8 cellular contexts compared by ENCODE assay signal in genomic region chr3:10026084-10026890, GRCh38. TPM values are rescaled to one million over a fixed set of nuclear protein-coding genes. Genes with fewer than 3 reads are reported as not detected.
DNase-seq lines count a peak whose midpoint lies in the region; ATAC-seq and TF ChIP-seq lines count a peak whose summit lies in the region.

TSS of gene FANCD2 (plus strand) at chr3:10026437. CDS start at chr3:10028658, 2,221 bp downstream.

- peaks cover 10% of the 10 kb centered on the region for H3K36me3 ChIP-seq in OCI-LY3 (replicated peaks; ENCODE audit: low read depth, low read length)

- peak within 1 kb of the TSS; percentile 84 for H3K4me3 ChIP-seq in OCI-LY3 (ENCODE audit: low read length)
- peak within 1 kb of the TSS; percentile 59 for H3K4me3 ChIP-seq in mononuclear cell (ENCODE audit: low read length)

- H3K4me1 ChIP-seq in OCI-LY3 (ENCODE audit: low read length), result peaks cover 9% of the 10 kb centered on the region
- peaks cover 37% of the 10 kb centered on the region for H3K4me1 ChIP-seq in mononuclear cell (ENCODE audit: insufficient read depth, low read length)

- TSS peak; percentile 92 for BruUV-seq in Calu3 (replicated peaks; lab: Mats Ljungman, UMichigan)

- H3K9ac ChIP-seq in OCI-LY3 (ENCODE audit: low read length), result peak within 1 kb of the TSS; percentile 89

- no peaks in the 10 kb centered on the region for H4K20me1 ChIP-seq in OCI-LY3 (ENCODE audit: insufficient read depth, low read length)

- no peak for TF ChIP-seq CTCF in Calu3 (IDR thresholded peaks at IDR 0.05; ENCODE audit: unreplicated experiment)
- TF ChIP-seq CTCF in OCI-LY3 (IDR thresholded peaks at IDR 0.05; ENCODE audit: low read depth, low read length), result no peak

- peaks cover 54% of the 10 kb centered on the region for H3K79me2 ChIP-seq in OCI-LY3 (ENCODE audit: low read length)

- H3K27me3 ChIP-seq in OCI-LY3 (ENCODE audit: low read depth, low read length) (no peaks in the 10 kb centered on the region), mononuclear cell (ENCODE audit: insufficient read depth, low read length) (no peaks in the 10 kb centered on the region)

- intact Hi-C loops in Calu3 (cut with micrococcal nuclease; ENCODE audit: unreplicated experiment), result no loop called here

- H3K9me3 ChIP-seq in OCI-LY3 (ENCODE audit: insufficient read depth, low read length), result no peaks in the 10 kb centered on the region
- H3K9me3 ChIP-seq in mononuclear cell (ENCODE audit: low read depth, low read length), result no peaks in the 10 kb centered on the region

- peak within 1 kb of the TSS; percentile 82 for H3K4me3 Mint-ChIP-seq in Calu3 (ENCODE audit: low read depth, unreplicated experiment)

- H3K27ac ChIP-seq in OCI-LY3 (ENCODE audit: low read length), result peak within 1 kb of the TSS; percentile 72

- H3K27ac Mint-ChIP-seq in Calu3 (ENCODE audit: unreplicated experiment), result peak within 1 kb of the TSS; percentile 85

- H3K27me3 Mint-ChIP-seq in Calu3 (ENCODE audit: unreplicated experiment), result no peaks in the 10 kb centered on the region

- H3K4me2 ChIP-seq in OCI-LY3 (ENCODE audit: low read length), result peak within 1 kb of the TSS; percentile 99

- CTCF ChIA-PET in Calu3 (lab: Charles Lee), result no interaction called here

- peak within 1 kb of the TSS; percentile 74 for H2AFZ ChIP-seq in OCI-LY3 (ENCODE audit: low read depth, low read length)

- peak; percentile 87 for ATAC-seq in GM21367 (IDR thresholded peaks at IDR 0.05; ENCODE audit: unreplicated experiment)

- no peaks in the 10 kb centered on the region for H3K4me1 Mint-ChIP-seq in Calu3 (ENCODE audit: low read depth, unreplicated experiment)

- peaks cover 19% of the 10 kb centered on the region for H3K36me3 Mint-ChIP-seq in Calu3 (ENCODE audit: insufficient read depth, unreplicated experiment)

- DNase-seq in Calu3, result peak; percentile 91
- DNase-seq in HT1080 (ENCODE audit: low read depth), result peak; percentile 89
- peak; percentile 84 for DNase-seq in activated T-cell treated with anti-CD3 and anti-CD28 coated beads for 1 hour (ENCODE audit: low read depth)
- peak; percentile 69 for DNase-seq in epidermal melanocyte (ENCODE audit: insufficient read length, low spot score)
- DNase-seq in stimulated activated CD8-positive, alpha-beta memory T cell treated with anti-CD3 and anti-CD28 coated beads, Interleukin-2, amount 100 ng/mL, for 48 hours (ENCODE audit: low read depth in 2 of 2), result peak; percentile 86 to 92

- no peaks in the 10 kb centered on the region for H3K9me3 Mint-ChIP-seq in Calu3 (ENCODE audit: low read depth, unreplicated experiment)

RNA-seq across cellular contexts. Expression of gene FANCD2, which starts in this region (rescaled TPM):
- total RNA-seq in Calu3 (2022), result 34.2 and 40.3 TPM in 2 replicates
- total RNA-seq in HT1080 (2014; rRNA removed; shearing (Covaris generic)), result 31.1 and 33.2 TPM in 2 replicates
- polyA plus RNA-seq in HT1080 (2015; cell fraction: cytosol; rRNA removed), result 14.8 and 18.4 TPM in 2 replicates
- polyA plus RNA-seq in HT1080 (2015; cell fraction: nucleus; rRNA removed), result 93.2 and 141 TPM in 2 replicates
- 15.7 TPM for total RNA-seq in mononuclear cell

Comparison
In these comparisons a context has a peak if more than half of its experiments do, and no peak if none do; other contexts are left out.
1. Peak in every context shown above with its lines: DNase-seq, ATAC-seq, H3K4me3 ChIP-seq and H3K27ac ChIP-seq.